In genomic region chr20:58549681-58550542, GRCh38 we compare ENCODE assay signal across 30 cellular contexts. TPM values are rescaled to one million over a fixed set of nuclear protein-coding genes. Genes with fewer than 3 reads are reported as not detected.
DNase-seq lines count a peak whose midpoint lies in the region; ATAC-seq and TF ChIP-seq lines count a peak whose summit lies in the region.
"Had no signal": no experiment of that assay in that cellular context is flagged by ENCODE, and none has a peak within 500 bp of the region (broad histone marks: within the 10 kb centered on the region; RNA-seq: fewer than 3 reads in every experiment).

No MANE protein-coding gene starts in this region.

- TF ChIP-seq CTCF in H9 (conservative IDR thresholded peaks at IDR 0.05) (no peak), esophagus muscularis mucosa (IDR thresholded peaks at IDR 0.05) (no peak), sigmoid colon (IDR thresholded peaks at IDR 0.05) (no peak)

- H3K36me3 ChIP-seq in SJSA1: no peaks in the 10 kb centered on the region
- H3K36me3 ChIP-seq in esophagus muscularis mucosa: no peaks in the 10 kb centered on the region
- H3K36me3 ChIP-seq in sigmoid colon: no peaks in the 10 kb centered on the region
- H3K36me3 ChIP-seq: adrenal gland, gastrocnemius medialis, upper lobe of right lung had no signal

- peaks cover 7 to 18% of the 10 kb centered on the region in 2 experiments for H3K4me1 Mint-ChIP-seq in H9
- H3K4me1 Mint-ChIP-seq: activated CD4-positive, alpha-beta T cell treated with anti-CD3 and anti-CD28 coated beads, Interleukin-2, amount 10 ng/mL, durations not matched to agents 7 days and 5 days; CD4-positive, CD25-positive, alpha-beta regulatory T cell; immature natural killer cell; memory B cell had no signal

- intact Hi-C loops in esophagus muscularis mucosa (cut with DNase I) (no loop called here), sigmoid colon (cut with DNase I) (no loop called here)

- peaks cover 0 to 8% of the 10 kb centered on the region in 2 experiments; a peak in 3 of 5 replicates for H3K9me3 Mint-ChIP-seq in H9
- H3K9me3 Mint-ChIP-seq: activated CD4-positive, alpha-beta T cell treated with anti-CD3 and anti-CD28 coated beads, Interleukin-2, amount 10 ng/mL, durations not matched to agents 7 days and 5 days; activated T-cell treated with anti-CD3 and anti-CD28 coated beads, Interleukin-2, amount 50 U/mL, for 72 hours; CD4-positive, CD25-positive, alpha-beta regulatory T cell; effector memory CD8-positive, alpha-beta T cell; immature natural killer cell; memory B cell; WTC11 had no signal

- H3K23me2 ChIP-seq in H9 (ENCODE audit: insufficient read length, low read depth, low read length, poor library complexity, severe bottlenecking): no peaks in the 10 kb centered on the region

- H2AK5ac ChIP-seq in H9 (ENCODE audit: insufficient read length, low read length): no peak overlapping the region

- peaks cover 16% of the 10 kb centered on the region for H3K27me3 Mint-ChIP-seq in H9 (ENCODE audit: low read depth)

- H3K9ac ChIP-seq in H9 (ENCODE audit: extremely low read depth, insufficient read length, low read length): no peak overlapping the region

- no peaks in the 10 kb centered on the region for H4K20me1 ChIP-seq in H9 (ENCODE audit: control insufficient read depth, insufficient read depth, insufficient read length)

- H3K4me3 ChIP-seq in SJSA1: no peak overlapping the region
- no peak overlapping the region for H3K4me3 ChIP-seq in esophagus muscularis mucosa
- H3K4me3 ChIP-seq in sigmoid colon: no peak overlapping the region
- H3K4me3 ChIP-seq: adrenal gland, gastrocnemius medialis, GM12878, upper lobe of right lung had no signal

- H3K18ac ChIP-seq in H9 (ENCODE audit: insufficient read length, low read depth, low read length): no peak overlapping the region

- H4K8ac ChIP-seq in H9 (replicated peaks; ENCODE audit: insufficient read length, low read depth, low read length): no peak overlapping the region

- H3K4me1 ChIP-seq in H9 (ENCODE audit: insufficient read depth, low read length): no peaks in the 10 kb centered on the region
- H3K4me1 ChIP-seq in SJSA1 (replicated peaks): peaks cover 68% of the 10 kb centered on the region
- H3K4me1 ChIP-seq in esophagus muscularis mucosa: peaks cover 0 to 29% (median 11%) of the 10 kb centered on the region in 4 donors
- H3K4me1 ChIP-seq in sigmoid colon: peaks cover 0 to 39% (median 27%) of the 10 kb centered on the region in 4 donors
- H3K4me1 ChIP-seq: gastrocnemius medialis, upper lobe of right lung had no signal

- no peak overlapping the region for H3K4ac ChIP-seq in H9 (ENCODE audit: low read depth, low read length)

- no peaks in the 10 kb centered on the region; a peak in 1 of 7 replicates for H3K36me3 Mint-ChIP-seq in H9 (ENCODE audit: insufficient read depth in 1 of 3, low read depth in 3 of 3)
- H3K36me3 Mint-ChIP-seq: CD4-positive, CD25-positive, alpha-beta regulatory T cell; immature natural killer cell; memory B cell; WTC11 had no signal

- no peak for TF ChIP-seq POLR2A in esophagus muscularis mucosa (IDR thresholded peaks at IDR 0.05; ENCODE audit: low read depth)
- no peak for TF ChIP-seq POLR2A in sigmoid colon (IDR thresholded peaks at IDR 0.05)

- H3K27ac Mint-ChIP-seq in H9: no peak overlapping the region; a peak in 1 of 7 replicates
- H3K27ac Mint-ChIP-seq: activated CD4-positive, alpha-beta T cell treated with anti-CD3 and anti-CD28 coated beads, Interleukin-2, amount 10 ng/mL, durations not matched to agents 7 days and 5 days; activated T-cell treated with anti-CD3 and anti-CD28 coated beads, Interleukin-2, amount 50 U/mL, for 72 hours; effector memory CD8-positive, alpha-beta T cell; immature natural killer cell; memory B cell; WTC11 had no signal

- TF ChIP-seq EP300 in esophagus muscularis mucosa (IDR thresholded peaks at IDR 0.05): no peak
- no peak for TF ChIP-seq EP300 in sigmoid colon (IDR thresholded peaks at IDR 0.05)

- H3K27me3 ChIP-seq in H9 (ENCODE audit: insufficient read depth, low read length) (no peaks in the 10 kb centered on the region; the same call in 1 of the 2 replicates), SJSA1 (replicated peaks) (no peaks in the 10 kb centered on the region), esophagus muscularis mucosa (no peaks in the 10 kb centered on the region), sigmoid colon (no peaks in the 10 kb centered on the region)

- no peak overlapping the region for H2BK15ac ChIP-seq in H9 (ENCODE audit: low read depth, low read length)

- H3K79me2 ChIP-seq in H9 (ENCODE audit: insufficient read depth, low read length): no peaks in the 10 kb centered on the region

- peak; percentile 15 for DNase-seq in H9
- DNase-seq in SJSA1 (ENCODE audit: low read depth in 1 of 2, low spot score in 2 of 2): peak in 1 of 2 experiments; percentile 36
- DNase-seq in esophagus muscularis mucosa (ENCODE audit: extremely low spot score): peak; percentile 74
- peak; percentile 29 for DNase-seq in sigmoid colon
- DNase-seq in C1 segment of cervical spinal cord (lab: John Stamatoyannopoulos, UW): no peak
- DNase-seq: activated CD4-positive, alpha-beta T cell treated with anti-CD3 and anti-CD28 coated beads, Interleukin-2, amount 10 ng/mL, durations not matched to agents 7 days and 5 days; activated naive CD4-positive, alpha-beta T cell; activated T-cell treated with anti-CD3 and anti-CD28 coated beads, Interleukin-2, amount 50 U/mL, for 72 hours; CD4-positive, CD25-positive, alpha-beta regulatory T cell; cortex of kidney; effector memory CD8-positive, alpha-beta T cell; gastrocnemius medialis; immature natural killer cell; Karpas-422; left colon; NCI-H1436 treated with DMSO at 0.1 percent for 48 hours; NCI-H446 treated with DMSO at 0.1 percent for 48 hours; NK-92 treated with Interleukin-12 subunit alpha and Interleukin-12 subunit beta, amount 100 ng/mL, for 24 hours; PC-3; Right ventricle myocardium superior; stimulated activated CD4-positive, alpha-beta T cell treated with anti-CD3 and anti-CD28 coated beads, Interleukin-2, amount 100 ng/mL, for 48 hours; SW 1271; upper lobe of right lung had no signal

- H3K4me2 ChIP-seq in H9 (ENCODE audit: insufficient read depth, insufficient read length, low read length): no peak overlapping the region

- no peak overlapping the region for H2AFZ ChIP-seq in H9 (ENCODE audit: low read length)

- no peak overlapping the region for H2BK120ac ChIP-seq in H9 (ENCODE audit: low read depth, low read length, poor library complexity, severe bottlenecking)

- H2BK20ac ChIP-seq in H9 (ENCODE audit: low read depth, low read length, poor library complexity, severe bottlenecking): no peak overlapping the region

- no peak overlapping the region for H4K91ac ChIP-seq in H9 (ENCODE audit: insufficient read length, low read depth, low read length)

- no peak overlapping the region for H4K5ac ChIP-seq in H9 (ENCODE audit: insufficient read length, low read depth, low read length)

- no peak overlapping the region for H3K4me3 Mint-ChIP-seq in H9
- H3K4me3 Mint-ChIP-seq: activated CD4-positive, alpha-beta T cell treated with anti-CD3 and anti-CD28 coated beads, Interleukin-2, amount 10 ng/mL, durations not matched to agents 7 days and 5 days; activated T-cell treated with anti-CD3 and anti-CD28 coated beads, Interleukin-2, amount 50 U/mL, for 72 hours; CD4-positive, CD25-positive, alpha-beta regulatory T cell; effector memory CD8-positive, alpha-beta T cell; immature natural killer cell; memory B cell; WTC11 had no signal

- no peak overlapping the region for H3T11ph ChIP-seq in H9 (ENCODE audit: low read length)

- H3K27ac ChIP-seq in H9 (ENCODE audit: insufficient read length, low read depth, low read length) (no peak overlapping the region), SJSA1 (peak overlapping the region; percentile 57), esophagus muscularis mucosa (replicated peaks in 1 of 4) (no peak overlapping the region), sigmoid colon (peak overlapping the region in 1 of 4 donors; percentile 54)
- H3K27ac ChIP-seq: gastrocnemius medialis, upper lobe of right lung had no signal

- no peak for ATAC-seq in HG03196 (IDR thresholded peaks at IDR 0.05; ENCODE audit: unreplicated experiment)
- ATAC-seq in HG03520 (IDR thresholded peaks at IDR 0.05; ENCODE audit: unreplicated experiment): no peak
- ATAC-seq: activated T-cell treated with anti-CD3 and anti-CD28 coated beads, Interleukin-2, amount 50 U/mL, for 72 hours; effector memory CD8-positive, alpha-beta T cell; gastrocnemius medialis; GM12878; HCT116; left colon; PC-3; upper lobe of right lung; WTC11 had no signal

- no peak overlapping the region for H3K23ac ChIP-seq in H9 (ENCODE audit: insufficient read length, low read depth, low read length)

- H2BK5ac ChIP-seq in H9 (ENCODE audit: insufficient read length, low read length): no peak overlapping the region

- H3K79me1 ChIP-seq in H9 (ENCODE audit: insufficient read depth, low read depth, low read length, poor library complexity, severe bottlenecking): no peaks in the 10 kb centered on the region

- H3K56ac ChIP-seq in H9 (ENCODE audit: insufficient read length, low read depth, low read length): no peak overlapping the region

- H3K9me3 ChIP-seq in H9 (ENCODE audit: control insufficient read depth, low read depth, low read length): no peaks in the 10 kb centered on the region
- H3K9me3 ChIP-seq in SJSA1 (replicated peaks): no peaks in the 10 kb centered on the region
- H3K9me3 ChIP-seq in esophagus muscularis mucosa: no peaks in the 10 kb centered on the region
- H3K9me3 ChIP-seq in sigmoid colon: no peaks in the 10 kb centered on the region
- H3K9me3 ChIP-seq: adrenal gland, gastrocnemius medialis, upper lobe of right lung had no signal

- no CpG with 5 or more reads among the region's 15 CpGs for WGBS in H9 (ENCODE audit: extremely low coverage, insufficient read length, low lambda C conversion rate)
- 84% methylated on average over 15 of the region's 15 CpGs for WGBS in esophagus muscularis mucosa
- 79 to 82% methylated on average over 15 of the region's 15 CpGs for WGBS in sigmoid colon, 2 donors

- H2BK12ac ChIP-seq in H9 (ENCODE audit: insufficient read length, low read depth, low read length): no peak overlapping the region

- H3K14ac ChIP-seq in H9 (ENCODE audit: insufficient read depth, low read length): no peak overlapping the region

RNA-seq across cellular contexts. Expression of gene APCDD1L, which starts 34.7 kb away (rescaled TPM):
- total RNA-seq in H9 (2021): 0.68 and 1.1 TPM in 2 replicates
- total RNA-seq in SJSA1 (2014; rRNA removed; shearing (Covaris generic)): 0.24 TPM in 1 of 2 replicates, not detected in the other
- total RNA-seq in esophagus muscularis mucosa: 1 to 10 TPM in 2 of 4 donors, under 1 TPM in 2; 0.33 to 1.7 (median 1.1) TPM
- 1 to 10 TPM in 3 of 4 donors, under 1 TPM in 1; 0.33 to 1.9 (median 1.6) TPM for total RNA-seq in sigmoid colon
- under 1 TPM in 2 of 3 donors, not detected in 1; 0.22 to 0.23 TPM for polyA plus RNA-seq in sigmoid colon
- total RNA-seq: activated CD4-positive, alpha-beta T cell treated with anti-CD3 and anti-CD28 coated beads, Interleukin-2, amount 10 ng/mL, durations not matched to agents 7 days and 5 days; activated T-cell treated with anti-CD3 and anti-CD28 coated beads, Interleukin-2, amount 50 U/mL, for 72 hours; CD4-positive, CD25-positive, alpha-beta regulatory T cell; GM12878; upper lobe of right lung had no signal
- polyA plus RNA-seq: immature natural killer cell had no signal

Comparison
In these comparisons a context has a peak if more than half of its experiments do, and no peak if none do; other contexts are left out.
1. DNase-seq: peak in H9 (single experiment), esophagus muscularis mucosa (single experiment) and sigmoid colon (single experiment); none in C1 segment of cervical spinal cord (0 of 14).